ENCODE assay signal across 15 cellular contexts in genomic region chr1:196423612-196424011, GRCh38.
"Had no signal": no experiment of that assay in that cellular context is flagged by ENCODE, and none has a peak within 500 bp of the region (broad histone marks: within the 10 kb centered on the region; RNA-seq: fewer than 3 reads in every experiment).

No MANE protein-coding gene starts in this region.

- DNase-seq: activated CD4-positive, alpha-beta memory T cell treated with anti-CD3 and anti-CD28 coated beads, Interleukin-2, amount 10 ng/mL, durations not matched to agents 7 days and 5 days; activated CD4-positive, alpha-beta T cell treated with anti-CD3 and anti-CD28 coated beads for 36 hours; activated gamma-delta T cell treated with Interleukin-2 at 50 U/mL for 16 hours; activated naive CD8-positive, alpha-beta T cell treated with anti-CD3 and anti-CD28 coated beads for 36 hours; activated T-cell treated with anti-CD3 and anti-CD28 coated beads, Interleukin-2, amount 50 U/mL, for 48 hours; central memory CD4-positive, alpha-beta T cell; effector memory CD4-positive, alpha-beta T cell; left colon; nucleus accumbens; T-helper 9 cell had no signal

- H3K9me3 Mint-ChIP-seq: activated CD4-positive, alpha-beta memory T cell treated with anti-CD3 and anti-CD28 coated beads, Interleukin-2, amount 10 ng/mL, durations not matched to agents 7 days and 5 days; activated naive CD8-positive, alpha-beta T cell treated with anti-CD3 and anti-CD28 coated beads for 36 hours had no signal

- H3K9me3 ChIP-seq: ascending aorta, tibial nerve, vagina had no signal

- H3K27me3 ChIP-seq: ascending aorta, tibial nerve, vagina had no signal

- H3K4me1 Mint-ChIP-seq: activated CD4-positive, alpha-beta memory T cell treated with anti-CD3 and anti-CD28 coated beads, Interleukin-2, amount 10 ng/mL, durations not matched to agents 7 days and 5 days; activated CD4-positive, alpha-beta T cell treated with anti-CD3 and anti-CD28 coated beads for 36 hours; activated naive CD8-positive, alpha-beta T cell treated with anti-CD3 and anti-CD28 coated beads for 36 hours had no signal

- H3K36me3 Mint-ChIP-seq: activated naive CD8-positive, alpha-beta T cell treated with anti-CD3 and anti-CD28 coated beads for 36 hours; natural killer cell treated with Interleukin-12 subunit alpha and Interleukin-12 subunit beta and Interleukin-15 and Interleukin-18, amount 100 ng/mL, for 72 hours had no signal

- H3K4me3 Mint-ChIP-seq: activated CD4-positive, alpha-beta memory T cell treated with anti-CD3 and anti-CD28 coated beads, Interleukin-2, amount 10 ng/mL, durations not matched to agents 7 days and 5 days; activated CD4-positive, alpha-beta T cell treated with anti-CD3 and anti-CD28 coated beads for 36 hours; activated naive CD8-positive, alpha-beta T cell treated with anti-CD3 and anti-CD28 coated beads for 36 hours; natural killer cell treated with Interleukin-12 subunit alpha and Interleukin-12 subunit beta and Interleukin-15 and Interleukin-18, amount 100 ng/mL, for 72 hours had no signal

- H3K27ac Mint-ChIP-seq: activated CD4-positive, alpha-beta memory T cell treated with anti-CD3 and anti-CD28 coated beads, Interleukin-2, amount 10 ng/mL, durations not matched to agents 7 days and 5 days; activated CD4-positive, alpha-beta T cell treated with anti-CD3 and anti-CD28 coated beads for 36 hours; activated naive CD8-positive, alpha-beta T cell treated with anti-CD3 and anti-CD28 coated beads for 36 hours; natural killer cell treated with Interleukin-12 subunit alpha and Interleukin-12 subunit beta and Interleukin-15 and Interleukin-18, amount 100 ng/mL, for 72 hours had no signal

- H3K36me3 ChIP-seq: ascending aorta, tibial nerve, vagina had no signal

- H3K4me3 ChIP-seq: ascending aorta, tibial nerve, vagina had no signal

- ATAC-seq: activated CD4-positive, alpha-beta T cell treated with anti-CD3 and anti-CD28 coated beads for 36 hours; left colon; natural killer cell treated with Interleukin-12 subunit alpha and Interleukin-12 subunit beta and Interleukin-15 and Interleukin-18, amount 100 ng/mL, for 72 hours had no signal

- H3K27ac ChIP-seq: ascending aorta, vagina, VCaP had no signal

- H3K4me1 ChIP-seq: ascending aorta, tibial nerve, vagina had no signal

- H3K27me3 Mint-ChIP-seq: activated CD4-positive, alpha-beta memory T cell treated with anti-CD3 and anti-CD28 coated beads, Interleukin-2, amount 10 ng/mL, durations not matched to agents 7 days and 5 days; activated CD4-positive, alpha-beta T cell treated with anti-CD3 and anti-CD28 coated beads for 36 hours; activated naive CD8-positive, alpha-beta T cell treated with anti-CD3 and anti-CD28 coated beads for 36 hours; natural killer cell treated with Interleukin-12 subunit alpha and Interleukin-12 subunit beta and Interleukin-15 and Interleukin-18, amount 100 ng/mL, for 72 hours had no signal
